ENCODE assay signal across 8 cellular contexts in genomic region chr22:47192651-47193437, GRCh38.
DNase-seq lines count a peak whose midpoint lies in the region; ATAC-seq and TF ChIP-seq lines count a peak whose summit lies in the region.

No MANE protein-coding gene starts in this region.

- H3K4me3 ChIP-seq in right atrium auricular region (no peak overlapping the region), OCI-LY3 (ENCODE audit: low read length) (peak overlapping the region; percentile 53), left lung (no peak overlapping the region), gastroesophageal sphincter (no peak overlapping the region)

- no peak overlapping the region for H2AFZ ChIP-seq in OCI-LY3 (ENCODE audit: low read depth, low read length)

- no peak overlapping the region for H3K9ac ChIP-seq in OCI-LY3 (ENCODE audit: low read length)

- TF ChIP-seq EP300 in gastroesophageal sphincter (IDR thresholded peaks at IDR 0.05), result no peak

- H3K4me1 ChIP-seq in right atrium auricular region (no peaks in the 10 kb centered on the region), OCI-LY3 (ENCODE audit: low read length) (peaks cover 9% of the 10 kb centered on the region), left lung (no peaks in the 10 kb centered on the region), gastroesophageal sphincter (no peaks in the 10 kb centered on the region)

- no peaks in the 10 kb centered on the region for H3K36me3 ChIP-seq in right atrium auricular region
- H3K36me3 ChIP-seq in OCI-LY3 (replicated peaks; ENCODE audit: low read depth, low read length), result no peaks in the 10 kb centered on the region
- no peaks in the 10 kb centered on the region for H3K36me3 ChIP-seq in left lung
- H3K36me3 ChIP-seq in gastroesophageal sphincter, result no peaks in the 10 kb centered on the region

- no peak for ATAC-seq in Right ventricle myocardium inferior
- ATAC-seq in left lung, result peak; percentile 39
- ATAC-seq in gastroesophageal sphincter, result no peak
- no peak for ATAC-seq in HG02623 (IDR thresholded peaks at IDR 0.05; ENCODE audit: unreplicated experiment)

- no peaks in the 10 kb centered on the region for H3K9me3 ChIP-seq in right atrium auricular region
- no peaks in the 10 kb centered on the region for H3K9me3 ChIP-seq in OCI-LY3 (ENCODE audit: insufficient read depth, low read length)
- H3K9me3 ChIP-seq in left lung, result no peaks in the 10 kb centered on the region
- H3K9me3 ChIP-seq in gastroesophageal sphincter, result no peaks in the 10 kb centered on the region

- H3K27ac ChIP-seq in right atrium auricular region (no peak overlapping the region), OCI-LY3 (ENCODE audit: low read length) (no peak overlapping the region), left lung (no peak overlapping the region), gastroesophageal sphincter (no peak overlapping the region)

- WGBS in gastroesophageal sphincter (ENCODE audit: low coverage in 1 of 2), 2 donors, result 100% methylated on average over 1 of the region's 32 CpGs; no CpG with 5 or more reads in 1 of the 2 donors

- H3K4me2 ChIP-seq in OCI-LY3 (ENCODE audit: low read length), result peak overlapping the region; percentile 73

- H4K20me1 ChIP-seq in OCI-LY3 (ENCODE audit: insufficient read depth, low read length), result no peaks in the 10 kb centered on the region; the same call in 1 of the 2 replicates

- no peaks in the 10 kb centered on the region for H3K79me2 ChIP-seq in OCI-LY3 (ENCODE audit: low read length)

- intact Hi-C loops in Right ventricle myocardium inferior (cut with DNase I) (no loop called here), left lung (cut with DNase I) (no loop called here)

- TF ChIP-seq CTCF in right atrium auricular region (IDR thresholded peaks at IDR 0.05), result no peak
- TF ChIP-seq CTCF in OCI-LY3 (IDR thresholded peaks at IDR 0.05; ENCODE audit: low read depth, low read length), result no peak
- TF ChIP-seq CTCF in left lung (IDR thresholded peaks at IDR 0.05), result no peak
- TF ChIP-seq CTCF in gastroesophageal sphincter (IDR thresholded peaks at IDR 0.05), result no peak

- H3K27me3 ChIP-seq in right atrium auricular region, result no peaks in the 10 kb centered on the region
- H3K27me3 ChIP-seq in OCI-LY3 (ENCODE audit: low read depth, low read length), result peaks cover 4% of the 10 kb centered on the region; the same call in 1 of the 2 replicates
- no peaks in the 10 kb centered on the region for H3K27me3 ChIP-seq in left lung
- H3K27me3 ChIP-seq in gastroesophageal sphincter, result peaks cover 28% of the 10 kb centered on the region

- TF ChIP-seq POLR2A in gastroesophageal sphincter (IDR thresholded peaks at IDR 0.05), result no peak

- peak; percentile 50 for DNase-seq in right atrium auricular region (ENCODE audit: low spot score)
- no peak for DNase-seq in Right ventricle myocardium inferior (ENCODE audit: missing footprints)
- peak in 1 of 2 donors; percentile 32 for DNase-seq in left lung
- DNase-seq in cerebellar nuclear complex (lab: John Stamatoyannopoulos, UW), result no peak
- DNase-seq in HuH-7 (ENCODE audit: low spot score), result no peak
